1 cellular context compared by ENCODE assay signal in genomic region chr16:782766-783403, GRCh38.
TF ChIP-seq lines count a peak whose summit lies in the region.

No MANE protein-coding gene starts in this region.

TF ChIP-seq in SK-N-SH treated with all-trans-retinoic acid at 6 μM for 48 hours, 23 proteins besides CTCF, POLR2A, EP300 and RAD21 (continued from another document):
- TF ChIP-seq TSHZ2 (CRISPR knock-in tag; IDR thresholded peaks at IDR 0.05) (no peak), CSDC2 (CRISPR knock-in tag; IDR thresholded peaks at IDR 0.05) (no peak)
